In the genomic region with DNA sequence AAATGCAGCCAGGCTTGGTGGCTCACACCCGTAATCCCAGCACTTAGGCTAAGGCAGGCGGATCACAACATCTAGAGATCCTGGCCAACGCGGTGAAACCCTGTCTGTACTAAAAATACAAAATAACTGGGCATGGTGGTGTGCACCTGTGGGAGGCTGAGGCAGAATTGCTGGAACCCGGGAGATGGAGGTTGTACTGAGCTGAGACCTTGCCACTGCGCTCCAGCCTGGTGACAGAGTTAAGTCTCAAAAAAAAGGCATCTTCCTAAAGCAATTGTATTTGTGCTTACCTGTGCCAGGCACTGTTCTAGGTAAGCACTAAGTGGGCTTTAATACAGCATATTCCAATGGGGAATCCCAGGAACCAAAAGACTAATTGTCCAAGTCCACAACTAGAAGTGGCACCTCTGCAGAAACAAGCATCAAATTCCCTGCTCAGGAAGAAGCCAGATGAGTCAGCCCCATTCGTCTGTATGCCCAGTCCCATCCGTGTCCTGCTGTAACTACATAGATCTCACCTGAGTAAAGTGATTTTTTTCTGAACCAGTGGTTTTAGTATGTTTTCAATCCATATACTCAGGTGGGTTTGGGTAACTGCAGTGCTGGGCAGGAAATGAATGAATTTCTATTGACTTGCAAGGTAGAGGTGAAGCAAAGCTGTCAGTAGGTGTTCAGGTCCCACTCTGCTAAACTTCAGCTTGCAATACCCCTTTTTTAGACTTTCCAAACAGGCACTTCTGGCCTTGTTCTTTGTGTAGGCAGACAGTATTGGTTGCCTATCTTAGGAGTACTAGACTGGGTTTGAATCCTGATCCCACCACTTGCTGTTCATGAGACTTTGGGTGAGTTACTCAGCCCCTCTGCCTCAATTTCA, we compare ENCODE assay signal across 8 cellular contexts. TPM values are rescaled to one million over a fixed set of nuclear protein-coding genes. Genes with fewer than 3 reads are reported as not detected.
DNase-seq lines count a peak whose midpoint lies in the region; ATAC-seq and TF ChIP-seq lines count a peak whose summit lies in the region.

No MANE protein-coding gene starts in this region.

- H3K27me3 ChIP-seq in RWPE2 (ENCODE audit: insufficient read depth, poor library complexity, severe bottlenecking), result no peaks in the 10 kb centered on the region
- no peaks in the 10 kb centered on the region for H3K27me3 ChIP-seq in psoas muscle (ENCODE audit: insufficient read depth in 3 of 3, low read length in 2 of 3)
- H3K27me3 ChIP-seq in esophagus muscularis mucosa, result no peaks in the 10 kb centered on the region

- WGBS in psoas muscle, 3 donors, result 30 to 55% (median 34%) methylated on average over 8 of the region's 8 CpGs
- WGBS in esophagus muscularis mucosa, result 62% methylated on average over 8 of the region's 8 CpGs

- H3K4me1 ChIP-seq in RWPE2 (ENCODE audit: insufficient read depth, poor library complexity, severe bottlenecking) (peaks cover 23% of the 10 kb centered on the region), psoas muscle (peaks cover 40% of the 10 kb centered on the region), esophagus muscularis mucosa (peaks cover 32 to 68% (median 54%) of the 10 kb centered on the region in 4 donors)

- DNase-seq in SIG-M5 treated with dmso at 0.1 percent for 504 hours (lab: John Stamatoyannopoulos, UW; ENCODE audit: unreplicated experiment) (peak; percentile 48), SIG-M5 (lab: John Stamatoyannopoulos, UW) (no peak), RWPE2 (ENCODE audit: low spot score) (no peak), choroid plexus epithelial cell (ENCODE audit: low read depth) (peak; percentile 55), psoas muscle (no peak), superior temporal gyrus (ENCODE audit: extremely low spot score) (no peak), esophagus muscularis mucosa (ENCODE audit: extremely low spot score) (no peak)

- peak overlapping the region; percentile 99 for H3K27ac ChIP-seq in RWPE2 (ENCODE audit: poor library complexity, severe bottlenecking)
- peak overlapping the region; percentile 66 for H3K27ac ChIP-seq in psoas muscle
- H3K27ac ChIP-seq in esophagus muscularis mucosa (replicated peaks in 1 of 4), result peak overlapping the region in 1 of 4 donors; percentile 59

- no peak for TF ChIP-seq POLR2A in esophagus muscularis mucosa (IDR thresholded peaks at IDR 0.05; ENCODE audit: low read depth)

- ATAC-seq in RWPE2 (ENCODE audit: low read depth) (peak; percentile 24), psoas muscle (no peak), HG02840 (IDR thresholded peaks at IDR 0.05; ENCODE audit: low FRiP score, unreplicated experiment) (no peak)

- H3K36me3 ChIP-seq in RWPE2 (ENCODE audit: low read depth), result peaks cover 79% of the 10 kb centered on the region
- peaks cover 15 to 82% of the 10 kb centered on the region in 2 donors for H3K36me3 ChIP-seq in psoas muscle (ENCODE audit: insufficient read depth in 1 of 2, low read depth in 1 of 2)
- peaks cover 52 to 80% (median 76%) of the 10 kb centered on the region in 4 donors for H3K36me3 ChIP-seq in esophagus muscularis mucosa

- no peak for TF ChIP-seq CTCF in RWPE2 (IDR thresholded peaks at IDR 0.05; ENCODE audit: poor library complexity, severe bottlenecking)
- no peak for TF ChIP-seq CTCF in choroid plexus epithelial cell (conservative IDR thresholded peaks at IDR 0.05; ENCODE audit: low read depth, low read length)
- no peak for TF ChIP-seq CTCF in psoas muscle (IDR thresholded peaks at IDR 0.05)
- no peak for TF ChIP-seq CTCF in esophagus muscularis mucosa (IDR thresholded peaks at IDR 0.05)

- H3K4me3 ChIP-seq in RWPE2 (ENCODE audit: severe bottlenecking) (no peak overlapping the region), choroid plexus epithelial cell (ENCODE audit: low read depth, low read length) (peak overlapping the region; percentile 93), psoas muscle (peak overlapping the region; percentile 83), esophagus muscularis mucosa (peak overlapping the region in 1 of 4 donors; percentile 0)

- H3K9me3 ChIP-seq in RWPE2 (ENCODE audit: severe bottlenecking) (no peaks in the 10 kb centered on the region), psoas muscle (no peaks in the 10 kb centered on the region), esophagus muscularis mucosa (no peaks in the 10 kb centered on the region)

- intact Hi-C loops in psoas muscle (cut with DNase I) (no loop called here), esophagus muscularis mucosa (cut with DNase I) (no loop called here)

- TF ChIP-seq EP300 in esophagus muscularis mucosa (IDR thresholded peaks at IDR 0.05), result no peak

RNA-seq across cellular contexts. Expression of a gene that starts 4.7 kb away (rescaled TPM):
- total RNA-seq in psoas muscle, result 10 to 100 TPM in 2 of 4 donors, 1 to 10 TPM in 2; 7.0 to 20.8 (median 9.2) TPM
- 10 to 100 TPM; 14.0 to 81.6 (median 17.4) TPM for polyA plus RNA-seq in psoas muscle
- total RNA-seq in esophagus muscularis mucosa, result 10 to 100 TPM in 2 of 4 donors, 1 to 10 TPM in 2; 8.3 to 17.1 (median 11.3) TPM

RNA-seq across cellular contexts. Expression of a gene that starts 42.3 kb away (rescaled TPM):
- total RNA-seq in psoas muscle (10 to 100 TPM in 3 of 4 donors, 1 to 10 TPM in 1; 7.5 to 17.5 (median 12.2) TPM), esophagus muscularis mucosa (10 to 100 TPM; 19.4 to 34.1 (median 23.2) TPM)
- 10 to 100 TPM in 2 of 3 donors, 1 to 10 TPM in 1; 7.3 to 12.9 (median 10.8) TPM for polyA plus RNA-seq in psoas muscle

Comparison
In these comparisons a context has a peak if more than half of its experiments do, and no peak if none do; other contexts are left out.
1. DNase-seq: peak in SIG-M5 treated with dmso at 0.1 percent for 504 hours (single experiment) and choroid plexus epithelial cell (single experiment); none in SIG-M5 (single experiment), RWPE2 (single experiment), psoas muscle (0 of 2), superior temporal gyrus (single experiment) and esophagus muscularis mucosa (single experiment).